In the genomic region with DNA sequence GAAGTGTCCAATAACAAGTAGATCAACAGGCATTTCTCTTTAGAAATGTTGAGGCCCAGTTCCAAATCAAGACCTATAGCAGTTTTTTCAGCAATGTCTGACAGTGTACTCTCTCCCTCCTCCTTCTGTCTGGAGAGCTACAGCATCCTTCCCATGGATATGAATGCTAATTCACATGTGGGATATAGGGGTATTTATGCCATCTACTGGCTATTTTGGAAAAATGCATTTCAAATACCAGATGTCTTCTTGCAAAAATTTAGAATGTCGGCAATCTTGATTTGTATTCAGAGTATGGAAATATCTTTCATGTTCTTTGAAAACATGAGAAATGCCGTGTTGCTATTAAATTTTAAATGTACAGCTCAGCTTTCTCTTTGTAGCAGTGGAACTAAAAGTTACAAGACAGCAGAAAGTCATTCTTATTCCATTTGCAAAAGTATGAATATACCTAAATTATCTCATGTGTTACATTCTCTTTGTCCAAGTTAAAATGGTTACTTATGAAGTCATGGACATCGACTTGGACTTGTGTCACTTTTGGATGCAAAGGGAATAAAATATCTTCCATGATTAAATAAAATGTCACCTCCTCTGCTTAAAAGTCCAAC, we compare ENCODE assay signal across 9 cellular contexts.
DNase-seq lines count a peak whose midpoint lies in the region; ATAC-seq, FAIRE-seq and TF ChIP-seq lines count a peak whose summit lies in the region.
"Had no signal": no experiment of that assay in that cellular context is flagged by ENCODE, and none has a peak within 500 bp of the region (broad histone marks: within the 10 kb centered on the region; RNA-seq: fewer than 3 reads in every experiment).

No MANE protein-coding gene starts in this region.

- no peak for DNase-seq in H9
- DNase-seq in NCI-H526 (lab: John Stamatoyannopoulos, UW): peak; percentile 29 to 52
- DNase-seq in bronchial epithelial cell (ENCODE audit: low read depth): peak; percentile 66
- no peak for DNase-seq in neural crest cell (ENCODE audit: low read depth, low spot score)
- no peak for DNase-seq in activated CD4-positive, alpha-beta T cell treated with anti-CD3 and anti-CD28 coated beads, Interleukin-2, amount 10 ng/mL, durations not matched to agents 7 days and 5 days
- no peak for DNase-seq in omental fat pad (ENCODE audit: low spot score)

- no peak for FAIRE-seq in bronchial epithelial cell (lab: Jason Lieb, UNC)
- FAIRE-seq: G401.6 had no signal

- H3K4me1 Mint-ChIP-seq in H9 (no peaks in the 10 kb centered on the region), neural crest cell (no peaks in the 10 kb centered on the region)
- H3K4me1 Mint-ChIP-seq in activated CD4-positive, alpha-beta T cell treated with anti-CD3 and anti-CD28 coated beads, Interleukin-2, amount 10 ng/mL, durations not matched to agents 7 days and 5 days: no peaks in the 10 kb centered on the region

- H3K23me2 ChIP-seq in H9 (ENCODE audit: insufficient read length, low read depth, low read length, poor library complexity, severe bottlenecking): no peaks in the 10 kb centered on the region

- H3T11ph ChIP-seq in H9 (ENCODE audit: low read length): no peak overlapping the region

- H3K4me3 Mint-ChIP-seq in H9 (no peak overlapping the region), neural crest cell (no peak overlapping the region)
- H3K4me3 Mint-ChIP-seq in activated CD4-positive, alpha-beta T cell treated with anti-CD3 and anti-CD28 coated beads, Interleukin-2, amount 10 ng/mL, durations not matched to agents 7 days and 5 days: no peak overlapping the region

- no peak overlapping the region for H3K23ac ChIP-seq in H9 (ENCODE audit: insufficient read length, low read depth, low read length)

- no peak overlapping the region for H3K18ac ChIP-seq in H9 (ENCODE audit: insufficient read length, low read depth, low read length)

- TF ChIP-seq CTCF in 22Rv1 (IDR thresholded peaks at IDR 0.05): peak; percentile 75
- TF ChIP-seq CTCF in H9 (conservative IDR thresholded peaks at IDR 0.05): peak; percentile 64
- TF ChIP-seq CTCF in bronchial epithelial cell (IDR thresholded peaks at IDR 0.05; ENCODE audit: insufficient read depth, low read length, severe bottlenecking): peak; percentile 43
- peak; percentile 74 for TF ChIP-seq CTCF in neural crest cell (conservative IDR thresholded peaks at IDR 0.05)
- TF ChIP-seq CTCF in omental fat pad (IDR thresholded peaks at IDR 0.05): no peak

- WGBS in H9 (ENCODE audit: extremely low coverage, insufficient read length, low lambda C conversion rate): no CpG with 5 or more reads among the region's 3 CpGs

- H4K91ac ChIP-seq in H9 (ENCODE audit: insufficient read length, low read depth, low read length): no peak overlapping the region

- no peak overlapping the region for H2BK15ac ChIP-seq in H9 (ENCODE audit: low read depth, low read length)

- no peak overlapping the region for H2AK5ac ChIP-seq in H9 (ENCODE audit: insufficient read length, low read length)

- H3K9me3 Mint-ChIP-seq in H9: peaks cover 3 to 4% of the 10 kb centered on the region in 2 experiments; a peak in 4 of 5 replicates
- peaks cover 6% of the 10 kb centered on the region for H3K9me3 Mint-ChIP-seq in neural crest cell
- peaks cover 2% of the 10 kb centered on the region for H3K9me3 Mint-ChIP-seq in activated CD4-positive, alpha-beta T cell treated with anti-CD3 and anti-CD28 coated beads, Interleukin-2, amount 10 ng/mL, durations not matched to agents 7 days and 5 days

- H4K20me1 ChIP-seq in H9 (ENCODE audit: control insufficient read depth, insufficient read depth, insufficient read length): no peaks in the 10 kb centered on the region

- no peak overlapping the region for H2AFZ ChIP-seq in H9 (ENCODE audit: low read length)

- H3K56ac ChIP-seq in H9 (ENCODE audit: insufficient read length, low read depth, low read length): no peak overlapping the region

- H3K36me3 Mint-ChIP-seq in H9 (ENCODE audit: insufficient read depth in 1 of 3, low read depth in 3 of 3): peaks cover 0 to 8% (median 1%) of the 10 kb centered on the region in 3 experiments; a peak in 2 of 7 replicates
- H3K36me3 Mint-ChIP-seq in neural crest cell (ENCODE audit: low read depth): no peaks in the 10 kb centered on the region
- no peaks in the 10 kb centered on the region for H3K36me3 Mint-ChIP-seq in activated CD4-positive, alpha-beta T cell treated with anti-CD3 and anti-CD28 coated beads, Interleukin-2, amount 10 ng/mL, durations not matched to agents 7 days and 5 days (ENCODE audit: low read depth)

- H4K5ac ChIP-seq in H9 (ENCODE audit: insufficient read length, low read depth, low read length): no peak overlapping the region

- no peak overlapping the region for H3K4me2 ChIP-seq in H9 (ENCODE audit: insufficient read depth, insufficient read length, low read length)

- no peak overlapping the region for H3K27ac Mint-ChIP-seq in H9
- H3K27ac Mint-ChIP-seq in neural crest cell (ENCODE audit: unreplicated experiment): no peak overlapping the region
- no peak overlapping the region for H3K27ac Mint-ChIP-seq in activated CD4-positive, alpha-beta T cell treated with anti-CD3 and anti-CD28 coated beads, Interleukin-2, amount 10 ng/mL, durations not matched to agents 7 days and 5 days

- no peaks in the 10 kb centered on the region for H3K9me3 ChIP-seq in H9 (ENCODE audit: control insufficient read depth, low read depth, low read length)

- H3K79me2 ChIP-seq in H9 (ENCODE audit: insufficient read depth, low read length): no peaks in the 10 kb centered on the region

- no peaks in the 10 kb centered on the region for H3K36me3 ChIP-seq in bronchial epithelial cell (ENCODE audit: control insufficient read depth, insufficient read depth, low read length)

- no peak overlapping the region for H3K9ac ChIP-seq in H9 (ENCODE audit: extremely low read depth, insufficient read length, low read length)

- POLR2A ChIA-PET in activated CD4-positive, alpha-beta T cell treated with anti-CD3 and anti-CD28 coated beads, Interleukin-2, amount 10 ng/mL, durations not matched to agents 7 days and 5 days (lab: Charles Lee): no interaction called here

- H3K27me3 ChIP-seq in H9 (ENCODE audit: insufficient read depth, low read length) (no peaks in the 10 kb centered on the region), bronchial epithelial cell (ENCODE audit: control insufficient read depth, insufficient read depth, low read length) (no peaks in the 10 kb centered on the region)

- CTCF ChIA-PET in activated CD4-positive, alpha-beta T cell treated with anti-CD3 and anti-CD28 coated beads, Interleukin-2, amount 10 ng/mL, durations not matched to agents 7 days and 5 days (lab: Charles Lee): no interaction called here

- H2BK12ac ChIP-seq in H9 (ENCODE audit: insufficient read length, low read depth, low read length): no peak overlapping the region

- H3K79me1 ChIP-seq in H9 (ENCODE audit: insufficient read depth, low read depth, low read length, poor library complexity, severe bottlenecking): no peaks in the 10 kb centered on the region

- no peaks in the 10 kb centered on the region for H3K27me3 Mint-ChIP-seq in H9 (ENCODE audit: low read depth)
- H3K27me3 Mint-ChIP-seq in neural crest cell (ENCODE audit: low read depth): no peaks in the 10 kb centered on the region
- H3K27me3 Mint-ChIP-seq in activated CD4-positive, alpha-beta T cell treated with anti-CD3 and anti-CD28 coated beads, Interleukin-2, amount 10 ng/mL, durations not matched to agents 7 days and 5 days: no peaks in the 10 kb centered on the region

- no peak overlapping the region for H3K27ac ChIP-seq in 22Rv1
- H3K27ac ChIP-seq in H9 (ENCODE audit: insufficient read length, low read depth, low read length): no peak overlapping the region

- no peak overlapping the region for H3K4ac ChIP-seq in H9 (ENCODE audit: low read depth, low read length)

- H4K8ac ChIP-seq in H9 (replicated peaks; ENCODE audit: insufficient read length, low read depth, low read length): no peak overlapping the region

- H3K14ac ChIP-seq in H9 (ENCODE audit: insufficient read depth, low read length): no peak overlapping the region

- no peak for ATAC-seq in omental fat pad (ENCODE audit: low FRiP score)
- no peak for ATAC-seq in GM21825 (IDR thresholded peaks at IDR 0.05; ENCODE audit: unreplicated experiment)

- no peak overlapping the region for H2BK5ac ChIP-seq in H9 (ENCODE audit: insufficient read length, low read length)

- H3K4me3 ChIP-seq in bronchial epithelial cell (ENCODE audit: low read depth, low read length): no peak overlapping the region

- no peaks in the 10 kb centered on the region for H3K4me1 ChIP-seq in H9 (ENCODE audit: insufficient read depth, low read length)

- no peak overlapping the region for H2BK120ac ChIP-seq in H9 (ENCODE audit: low read depth, low read length, poor library complexity, severe bottlenecking)

- H2BK20ac ChIP-seq in H9 (ENCODE audit: low read depth, low read length, poor library complexity, severe bottlenecking): no peak overlapping the region

Comparison
In these comparisons a context has a peak if more than half of its experiments do, and no peak if none do; other contexts are left out.
1. CTCF ChIP-seq: peak in 22Rv1 (single experiment), H9 (single experiment), bronchial epithelial cell (single experiment) and neural crest cell (single experiment); none in omental fat pad (0 of 3).
2. DNase-seq: peak in NCI-H526 (2 of 2) and bronchial epithelial cell (single experiment); none in H9 (single experiment), neural crest cell (single experiment), activated CD4-positive, alpha-beta T cell treated with anti-CD3 and anti-CD28 coated beads, Interleukin-2, amount 10 ng/mL, durations not matched to agents 7 days and 5 days (single experiment) and omental fat pad (single experiment).